In the genomic region with DNA sequence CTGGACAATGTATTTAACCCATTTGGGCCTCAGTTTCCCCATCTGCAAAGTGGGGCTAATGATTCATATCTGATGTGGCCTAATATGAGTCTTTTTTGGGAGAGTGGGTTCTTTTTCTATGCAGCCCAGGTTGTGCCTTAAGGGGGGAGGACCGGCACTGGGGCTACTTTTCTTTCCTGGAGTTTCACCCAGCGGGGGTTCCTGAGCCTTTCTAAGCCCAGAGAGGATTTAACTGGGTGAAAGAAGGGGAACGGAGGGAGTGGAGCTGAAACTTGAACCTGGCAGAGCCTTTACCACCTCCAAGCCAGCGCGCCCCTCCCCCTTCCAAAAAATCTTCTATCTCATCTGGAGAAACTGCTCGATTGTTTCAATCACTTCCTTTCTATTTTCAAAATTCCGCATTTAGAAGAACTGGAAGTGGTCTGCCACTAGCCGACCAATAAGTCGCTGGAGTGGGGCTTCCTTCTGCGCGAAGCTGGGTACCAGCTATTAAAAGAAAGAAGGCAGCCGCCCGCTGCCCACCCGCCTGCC, we compare ENCODE assay signal across 12 cellular contexts.
DNase-seq lines count a peak whose midpoint lies in the region; ATAC-seq and TF ChIP-seq lines count a peak whose summit lies in the region.
"Had no signal": no experiment of that assay in that cellular context is flagged by ENCODE, and none has a peak within 500 bp of the region (broad histone marks: within the 10 kb centered on the region; RNA-seq: fewer than 3 reads in every experiment).

No MANE protein-coding gene starts in this region.

- H3K9me3 ChIP-seq in heart left ventricle (no peaks in the 10 kb centered on the region), neural cell (ENCODE audit: low read length) (no peaks in the 10 kb centered on the region), uterus (no peaks in the 10 kb centered on the region)
- no peaks in the 10 kb centered on the region for H3K9me3 ChIP-seq in naive thymus-derived CD4-positive, alpha-beta T cell (ENCODE audit: control insufficient read depth in 2 of 3, low read length in 3 of 3)

- H2AFZ ChIP-seq in neural cell (ENCODE audit: low read depth, low read length) = no peak overlapping the region

- peak overlapping the region in 2 of 12 donors; percentile 25 to 55 for H3K27ac ChIP-seq in heart left ventricle
- H3K27ac ChIP-seq in neural cell (ENCODE audit: low read length) = no peak overlapping the region
- peak overlapping the region in 1 of 2 donors; percentile 51 for H3K27ac ChIP-seq in uterus
- no peak overlapping the region for H3K27ac ChIP-seq in naive thymus-derived CD4-positive, alpha-beta T cell (ENCODE audit: low read depth, low read length)

- peak overlapping the region; percentile 44 to 79 (median 62) for H3K4me3 ChIP-seq in heart left ventricle
- H3K4me3 ChIP-seq in epithelial cell of esophagus (ENCODE audit: low read length) = peak overlapping the region; percentile 62
- peak overlapping the region; percentile 66 for H3K4me3 ChIP-seq in neural cell (ENCODE audit: low read length)
- H3K4me3 ChIP-seq in uterus = peak overlapping the region; percentile 29 to 77
- H3K4me3 ChIP-seq in naive thymus-derived CD4-positive, alpha-beta T cell (ENCODE audit: low read length) = no peak overlapping the region

- H4K20me1 ChIP-seq in neural cell (ENCODE audit: insufficient read depth) = no peaks in the 10 kb centered on the region

- no peaks in the 10 kb centered on the region for H3K9me3 Mint-ChIP-seq in naive thymus-derived CD4-positive, alpha-beta T cell
- no peaks in the 10 kb centered on the region for H3K9me3 Mint-ChIP-seq in activated CD8-positive, alpha-beta T cell treated with anti-CD3 and anti-CD28 coated beads, Interleukin-2, amount 10 ng/mL, durations not matched to agents 7 days and 5 days (ENCODE audit: insufficient read depth)

- CTCF ChIA-PET in naive thymus-derived CD4-positive, alpha-beta T cell (lab: Charles Lee) = no interaction called here
- CTCF ChIA-PET in activated CD8-positive, alpha-beta T cell treated with anti-CD3 and anti-CD28 coated beads, Interleukin-2, amount 10 ng/mL, durations not matched to agents 7 days and 5 days (lab: Charles Lee) = no interaction called here

- H3K9me2 ChIP-seq in neural cell (ENCODE audit: insufficient read depth, low read length) = no peaks in the 10 kb centered on the region

- peak overlapping the region; percentile 5 for H3K9ac ChIP-seq in neural cell (ENCODE audit: low read length)

- no peak for TF ChIP-seq CTCF in heart left ventricle (IDR thresholded peaks at IDR 0.05)
- no peak for TF ChIP-seq CTCF in epithelial cell of esophagus (IDR thresholded peaks at IDR 0.05; ENCODE audit: insufficient read depth, low read depth, low read length, missing control alignments)
- no peak for TF ChIP-seq CTCF in neural cell (IDR thresholded peaks at IDR 0.05; ENCODE audit: poor library complexity, severe bottlenecking)
- TF ChIP-seq CTCF in uterus (IDR thresholded peaks at IDR 0.05) = no peak

- no peaks in the 10 kb centered on the region for H3F3A ChIP-seq in neural cell (ENCODE audit: insufficient read depth, low read length, poor library complexity, severe bottlenecking)

- TF ChIP-seq EP300 in neural cell (conservative IDR thresholded peaks at IDR 0.05; ENCODE audit: poor library complexity, severe bottlenecking) = no peak

- H3K27me3 ChIP-seq in heart left ventricle = peaks cover 0 to 29% (median 4%) of the 10 kb centered on the region in 9 donors
- H3K27me3 ChIP-seq in neural cell (ENCODE audit: insufficient read depth, low read depth, low read length) = peaks cover 49% of the 10 kb centered on the region
- H3K27me3 ChIP-seq in uterus = no peaks in the 10 kb centered on the region
- no peaks in the 10 kb centered on the region for H3K27me3 ChIP-seq in naive thymus-derived CD4-positive, alpha-beta T cell (ENCODE audit: control insufficient read depth in 2 of 2, insufficient read depth in 2 of 2, low read length in 2 of 2)

- no peak for TF ChIP-seq RAD21 in neural cell (conservative IDR thresholded peaks at IDR 0.05)

- TF ChIP-seq POLR2A in heart left ventricle (IDR thresholded peaks at IDR 0.05) (no peak), uterus (IDR thresholded peaks at IDR 0.05) (no peak)

- ATAC-seq in heart left ventricle (no peak), Right ventricle myocardium inferior (no peak)
- no peak for ATAC-seq in naive thymus-derived CD4-positive, alpha-beta T cell
- no peak for ATAC-seq in activated CD8-positive, alpha-beta T cell treated with anti-CD3 and anti-CD28 coated beads, Interleukin-2, amount 10 ng/mL, durations not matched to agents 7 days and 5 days

- 20 to 33% (median 25%) methylated on average over 11 to 14 of the region's 14 CpGs for WGBS in heart left ventricle, 4 donors

- peaks cover 0 to 2% (median 0%) of the 10 kb centered on the region in 5 donors for H3K36me3 Mint-ChIP-seq in naive thymus-derived CD4-positive, alpha-beta T cell
- no peaks in the 10 kb centered on the region for H3K36me3 Mint-ChIP-seq in activated CD8-positive, alpha-beta T cell treated with anti-CD3 and anti-CD28 coated beads, Interleukin-2, amount 10 ng/mL, durations not matched to agents 7 days and 5 days (ENCODE audit: low read depth)
- H3K36me3 Mint-ChIP-seq: CD14-positive monocyte had no signal

- H3K27me3 Mint-ChIP-seq in naive thymus-derived CD4-positive, alpha-beta T cell = peaks cover 41 to 81% (median 45%) of the 10 kb centered on the region in 5 donors
- peaks cover 67% of the 10 kb centered on the region for H3K27me3 Mint-ChIP-seq in activated CD8-positive, alpha-beta T cell treated with anti-CD3 and anti-CD28 coated beads, Interleukin-2, amount 10 ng/mL, durations not matched to agents 7 days and 5 days (ENCODE audit: low read depth)

- DNase-seq in heart left ventricle (no peak), Right ventricle myocardium inferior (ENCODE audit: missing footprints) (no peak), epithelial cell of esophagus (ENCODE audit: low read depth) (no peak), uterus (no peak), NCI-H2029 (lab: John Stamatoyannopoulos, UW) (no peak)
- DNase-seq in naive thymus-derived CD4-positive, alpha-beta T cell = no peak
- DNase-seq in activated CD8-positive, alpha-beta T cell treated with anti-CD3 and anti-CD28 coated beads, Interleukin-2, amount 10 ng/mL, durations not matched to agents 7 days and 5 days = no peak
- DNase-seq: activated T-cell treated with anti-CD3 and anti-CD28 coated beads, Interleukin-2, amount 50 U/mL, for 48 hours; stimulated activated CD4-positive, alpha-beta T cell treated with anti-CD3 and anti-CD28 coated beads, Interleukin-12 subunit alpha, Interleukin-12 subunit beta, amount 100 ng/mL, for 4 hours; stimulated activated naive CD4-positive, alpha-beta T cell treated with Interleukin-2 at 50 U/mL for 16 hours had no signal

- intact Hi-C loops in heart left ventricle (cut with DNase I) = loop anchor here in 2 of 10 donors (5.0 kb wide), 2 partner anchors 82 to 98 kb away; no protein-coding TSS in a partner anchor
- intact Hi-C loops in Right ventricle myocardium inferior (cut with DNase I) = loop anchor here (5.0 kb wide), 1 partner anchor 82 kb away; no protein-coding TSS in a partner anchor
- intact Hi-C loops in uterus (cut with DNase I; ENCODE audit: low total_unique reads) = no loop called here
- intact Hi-C loops in naive thymus-derived CD4-positive, alpha-beta T cell (cut with micrococcal nuclease) = no loop called here

- H3K79me2 ChIP-seq in neural cell (replicated peaks; ENCODE audit: insufficient read depth, low read length) = no peaks in the 10 kb centered on the region

- no peak overlapping the region for H3K27ac Mint-ChIP-seq in naive thymus-derived CD4-positive, alpha-beta T cell
- H3K27ac Mint-ChIP-seq in activated CD8-positive, alpha-beta T cell treated with anti-CD3 and anti-CD28 coated beads, Interleukin-2, amount 10 ng/mL, durations not matched to agents 7 days and 5 days = no peak overlapping the region
- H3K27ac Mint-ChIP-seq: CD14-positive monocyte had no signal

- peaks cover 0 to 33% (median 17%) of the 10 kb centered on the region in 12 donors for H3K4me1 ChIP-seq in heart left ventricle
- H3K4me1 ChIP-seq in uterus = no peaks in the 10 kb centered on the region
- no peaks in the 10 kb centered on the region for H3K4me1 ChIP-seq in naive thymus-derived CD4-positive, alpha-beta T cell (ENCODE audit: control insufficient read depth in 2 of 2, insufficient read depth in 2 of 2, low read length in 2 of 2)

- POLR2A ChIA-PET in naive thymus-derived CD4-positive, alpha-beta T cell (lab: Charles Lee) = no interaction called here
- POLR2A ChIA-PET in activated CD8-positive, alpha-beta T cell treated with anti-CD3 and anti-CD28 coated beads, Interleukin-2, amount 10 ng/mL, durations not matched to agents 7 days and 5 days (lab: Charles Lee) = interaction anchor here (0.6 kb wide), 1 partner anchor 914 kb away, joined by 3 read pairs; no protein-coding TSS in a partner anchor

- H3K4me3 Mint-ChIP-seq in naive thymus-derived CD4-positive, alpha-beta T cell = peak overlapping the region in 4 of 10 donors; percentile 1 to 69 (median 35)
- no peak overlapping the region for H3K4me3 Mint-ChIP-seq in activated CD8-positive, alpha-beta T cell treated with anti-CD3 and anti-CD28 coated beads, Interleukin-2, amount 10 ng/mL, durations not matched to agents 7 days and 5 days

- no peak overlapping the region for H3K4me2 ChIP-seq in neural cell (ENCODE audit: low read length)

- no peaks in the 10 kb centered on the region for H3K36me3 ChIP-seq in heart left ventricle
- no peaks in the 10 kb centered on the region for H3K36me3 ChIP-seq in neural cell (ENCODE audit: insufficient read depth, low read length)
- no peaks in the 10 kb centered on the region for H3K36me3 ChIP-seq in uterus
- no peaks in the 10 kb centered on the region for H3K36me3 ChIP-seq in naive thymus-derived CD4-positive, alpha-beta T cell (ENCODE audit: control insufficient read depth in 2 of 3, insufficient read depth in 3 of 3, low read length in 3 of 3)

- H3K4me1 Mint-ChIP-seq in naive thymus-derived CD4-positive, alpha-beta T cell = peaks cover 0 to 36% (median 10%) of the 10 kb centered on the region in 7 donors
- H3K4me1 Mint-ChIP-seq in activated CD8-positive, alpha-beta T cell treated with anti-CD3 and anti-CD28 coated beads, Interleukin-2, amount 10 ng/mL, durations not matched to agents 7 days and 5 days (ENCODE audit: low read depth) = peaks cover 6% of the 10 kb centered on the region
